In the genomic region with DNA sequence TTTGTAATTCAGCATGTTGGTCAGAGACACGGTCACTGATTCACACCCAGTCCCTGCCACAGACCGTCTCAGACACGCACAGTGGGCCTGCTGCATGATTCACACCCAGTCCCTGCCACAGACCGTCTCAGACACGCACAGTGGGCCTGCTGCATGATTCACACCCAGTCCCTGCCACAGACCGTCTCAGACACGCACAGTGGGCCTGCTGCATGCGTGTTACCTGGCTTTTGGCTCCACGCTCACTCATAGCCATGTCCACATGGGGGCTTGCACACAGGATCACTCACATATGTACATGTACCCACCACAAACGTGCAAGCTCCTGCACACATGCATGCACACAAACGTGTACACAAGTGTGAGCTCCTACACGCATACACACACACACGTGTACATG, we compare ENCODE assay signal across 1 cellular context.
TF ChIP-seq lines count a peak whose summit lies in the region.

No MANE protein-coding gene starts in this region.

TF ChIP-seq in GM12878, 131 proteins besides CTCF, POLR2A, EP300 and RAD21:
- TF ChIP-seq, protein P1, sequence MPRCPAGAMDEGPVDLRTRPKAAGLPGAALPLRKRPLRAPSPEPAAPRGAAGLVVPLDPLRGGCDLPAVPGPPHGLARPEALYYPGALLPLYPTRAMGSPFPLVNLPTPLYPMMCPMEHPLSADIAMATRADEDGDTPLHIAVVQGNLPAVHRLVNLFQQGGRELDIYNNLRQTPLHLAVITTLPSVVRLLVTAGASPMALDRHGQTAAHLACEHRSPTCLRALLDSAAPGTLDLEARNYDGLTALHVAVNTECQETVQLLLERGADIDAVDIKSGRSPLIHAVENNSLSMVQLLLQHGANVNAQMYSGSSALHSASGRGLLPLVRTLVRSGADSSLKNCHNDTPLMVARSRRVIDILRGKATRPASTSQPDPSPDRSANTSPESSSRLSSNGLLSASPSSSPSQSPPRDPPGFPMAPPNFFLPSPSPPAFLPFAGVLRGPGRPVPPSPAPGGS (IDR thresholded peaks at IDR 0.05; ENCODE audit: borderline replicate concordance, insufficient read depth, low read depth, low read length, poor library complexity, severe bottlenecking), result peak; percentile 31
TF ChIP-seq in GM12878: peak in this region for 1; not testable (repeated sequence) for 130.
